27 cellular contexts compared by ENCODE assay signal in the genomic region with DNA sequence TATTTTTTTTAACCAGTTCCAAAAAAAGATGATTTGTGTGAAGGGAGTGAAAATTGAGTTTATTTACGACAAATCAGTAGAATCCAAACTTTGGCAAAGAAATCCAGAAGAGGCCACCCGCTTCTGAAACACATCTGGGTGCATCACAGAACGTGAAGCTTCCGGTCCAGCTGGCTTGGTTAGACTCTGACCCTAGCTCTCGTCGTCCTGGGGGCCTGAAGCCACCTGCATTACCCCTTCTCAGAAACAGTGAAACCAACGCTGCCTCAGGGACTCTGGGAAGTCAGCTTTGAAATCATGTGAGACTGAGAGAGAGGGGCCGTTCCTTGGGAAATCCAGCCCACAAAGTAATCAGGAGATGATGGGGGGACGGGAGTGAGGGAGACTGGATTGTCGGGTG. TPM values are rescaled to one million over a fixed set of nuclear protein-coding genes. Genes with fewer than 3 reads are reported as not detected.
"Had no signal": no experiment of that assay in that cellular context is flagged by ENCODE, and none has a peak within 500 bp of the region (broad histone marks: within the 10 kb centered on the region; RNA-seq: fewer than 3 reads in every experiment).

No MANE protein-coding gene starts in this region.

- H3K4me1 Mint-ChIP-seq: immature natural killer cell; mesothelial cell of epicardium; naive B cell; natural killer cell; stimulated activated memory B cell treated with anti-CD40 and anti-IgM and Interleukin-4, amounts not matched to agents 10 μg/mL and 1 μg/mL and 100 μg/mL, for 72 hours; stimulated activated naive CD8-positive, alpha-beta T cell treated with anti-CD3 and anti-CD28 coated beads, Interleukin-15, amount 100 ng/mL, for 72 hours had no signal

- H3K36me3 Mint-ChIP-seq: immature natural killer cell; mesothelial cell of epicardium; natural killer cell; stimulated activated memory B cell treated with anti-CD40 and anti-IgM and Interleukin-4, amounts not matched to agents 10 μg/mL and 1 μg/mL and 100 μg/mL, for 72 hours had no signal

- ATAC-seq: heart left ventricle; natural killer cell; pancreas; right cardiac atrium; stimulated activated memory B cell treated with anti-CD40 and anti-IgM and Interleukin-4, amounts not matched to agents 10 μg/mL and 1 μg/mL and 100 μg/mL, for 72 hours; stimulated activated naive CD8-positive, alpha-beta T cell treated with anti-CD3 and anti-CD28 coated beads, Interleukin-15, amount 100 ng/mL, for 72 hours; upper lobe of right lung had no signal

- H3K27ac Mint-ChIP-seq: immature natural killer cell; mesothelial cell of epicardium; natural killer cell; stimulated activated memory B cell treated with anti-CD40 and anti-IgM and Interleukin-4, amounts not matched to agents 10 μg/mL and 1 μg/mL and 100 μg/mL, for 72 hours; stimulated activated naive CD8-positive, alpha-beta T cell treated with anti-CD3 and anti-CD28 coated beads, Interleukin-15, amount 100 ng/mL, for 72 hours had no signal

- H3K9me3 ChIP-seq: pancreas, prostate gland, testis, thyroid gland, transverse colon, upper lobe of right lung had no signal

- H3K4me3 Mint-ChIP-seq: immature natural killer cell; mesothelial cell of epicardium; natural killer cell; stimulated activated memory B cell treated with anti-CD40 and anti-IgM and Interleukin-4, amounts not matched to agents 10 μg/mL and 1 μg/mL and 100 μg/mL, for 72 hours; stimulated activated naive CD8-positive, alpha-beta T cell treated with anti-CD3 and anti-CD28 coated beads, Interleukin-15, amount 100 ng/mL, for 72 hours had no signal

- DNase-seq: heart left ventricle; hypothalamus; immature natural killer cell; left ventricle myocardium inferior; mesendoderm; naive B cell; natural killer cell; pancreas; retina; right cardiac atrium; sigmoid colon; small intestine; stimulated activated CD4-positive, alpha-beta T cell treated with anti-CD3 and anti-CD28 coated beads, Interleukin-1b, Interleukin-23, amount 100 ng/mL, for 48 hours; stimulated activated CD4-positive, alpha-beta T cell treated with anti-CD3 and anti-CD28 coated beads, Interleukin-2, amount 100 ng/mL, for 48 hours; stimulated activated CD4-positive, alpha-beta T cell treated with anti-CD3 and anti-CD28 coated beads, Interleukin-4, amount 100 ng/mL, for 4 hours; stimulated activated CD8-positive, alpha-beta memory T cell treated with anti-CD3 and anti-CD28 coated beads, Interleukin-4, amount 100 ng/mL, for 48 hours; stimulated activated naive CD4-positive, alpha-beta T cell treated with Interleukin-2 at 50 U/mL for 16 hours; stimulated activated naive CD8-positive, alpha-beta T cell treated with anti-CD3 and anti-CD28 coated beads, Interleukin-15, amount 100 ng/mL, for 72 hours; substantia nigra; testis; thyroid gland; transverse colon; upper lobe of right lung had no signal

- H3K27ac ChIP-seq: heart left ventricle, left ventricle myocardium inferior, pancreas, prostate gland, sigmoid colon, testis, thyroid gland, transverse colon, upper lobe of right lung had no signal

- H3K4me3 ChIP-seq: heart left ventricle, left ventricle myocardium inferior, lung, pancreas, prostate gland, sigmoid colon, testis, thyroid gland, transverse colon, upper lobe of right lung had no signal

- H3K36me3 ChIP-seq: heart left ventricle, left ventricle myocardium inferior, pancreas, prostate gland, sigmoid colon, thyroid gland, transverse colon, upper lobe of right lung had no signal

- H3K27me3 ChIP-seq: pancreas, sigmoid colon, testis, thyroid gland, transverse colon, upper lobe of right lung had no signal

- H3K4me1 ChIP-seq: heart left ventricle, left ventricle myocardium inferior, pancreas, prostate gland, sigmoid colon, testis, thyroid gland, transverse colon, upper lobe of right lung had no signal

RNA-seq across cellular contexts. Expression of a gene that starts 21.8 kb away (rescaled TPM):
- total RNA-seq: natural killer cell had no signal
- polyA plus RNA-seq: immature natural killer cell had no signal
